In the genomic region with DNA sequence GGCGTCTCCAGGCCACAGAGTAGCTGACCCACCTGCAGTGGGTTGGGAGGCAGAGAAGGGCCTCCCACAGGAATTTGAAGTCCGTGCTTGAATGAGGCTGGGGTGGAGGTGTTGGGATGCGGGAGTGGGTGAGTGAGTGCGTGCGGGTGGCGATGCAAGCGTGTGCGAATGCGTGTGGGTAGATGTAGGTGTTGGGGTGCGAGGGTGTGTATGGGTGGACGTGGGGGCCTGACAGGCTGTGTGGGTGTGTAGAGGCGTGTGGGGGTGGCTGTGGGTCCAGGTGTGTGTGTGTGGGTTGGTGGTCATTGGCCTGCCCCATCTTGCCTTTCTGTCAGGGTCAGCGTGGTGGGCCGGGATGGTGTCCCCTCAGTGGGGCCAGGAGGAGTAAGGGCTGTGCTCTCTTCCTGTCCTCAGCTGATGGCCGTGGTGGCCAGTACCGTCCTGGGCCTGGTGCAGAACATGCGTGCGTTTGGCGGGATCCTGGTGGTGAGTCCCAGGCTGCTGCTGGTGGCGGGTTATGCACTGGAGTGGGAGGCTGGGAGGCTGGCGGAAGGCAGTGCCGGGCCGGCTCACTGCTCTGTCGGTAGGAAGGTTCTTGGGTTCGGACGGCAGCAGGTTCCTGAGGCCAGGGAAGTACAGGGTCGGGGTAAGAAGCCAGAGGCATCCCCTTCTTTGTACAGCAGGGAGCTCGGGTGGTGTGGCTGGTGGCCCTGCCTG, we compare ENCODE assay signal across 26 cellular contexts.
"Had no signal": no experiment of that assay in that cellular context is flagged by ENCODE, and none has a peak within 500 bp of the region (broad histone marks: within the 10 kb centered on the region; RNA-seq: fewer than 3 reads in every experiment).

No MANE protein-coding gene starts in this region.

- H3K4me3 ChIP-seq: dorsolateral prefrontal cortex, esophagus squamous epithelium, gastrocnemius medialis, heart left ventricle, pancreas, psoas muscle, skin epidermis, stomach, transverse colon had no signal

- H3K4me1 Mint-ChIP-seq: activated T-helper 17 cell treated with anti-CD3 and anti-CD28 coated beads, Interleukin-2, amount 50 U/mL, for 72 hours had no signal

- H3K27me3 Mint-ChIP-seq: activated naive CD8-positive, alpha-beta T cell treated with anti-CD3 and anti-CD28 coated beads for 36 hours; activated T-helper 17 cell treated with anti-CD3 and anti-CD28 coated beads, Interleukin-2, amount 50 U/mL, for 72 hours; effector memory CD8-positive, alpha-beta T cell; natural killer cell treated with Interleukin-12 subunit alpha and Interleukin-12 subunit beta and Interleukin-15 and Interleukin-18, amount 100 ng/mL, for 72 hours had no signal

- H3K27me3 ChIP-seq: dorsolateral prefrontal cortex, esophagus squamous epithelium, gastrocnemius medialis, heart left ventricle, pancreas, stomach, transverse colon had no signal

- DNase-seq: activated CD4-positive, alpha-beta T cell treated with anti-CD3 and anti-CD28 coated beads for 4 hours; activated CD4-positive, alpha-beta T cell treated with anti-CD3 and anti-CD28 coated beads, Interleukin-2, amount 50 U/mL, for 48 hours; activated CD4-positive, CD25-positive, alpha-beta regulatory T cell; activated naive CD4-positive, alpha-beta T cell; activated naive CD8-positive, alpha-beta T cell treated with anti-CD3 and anti-CD28 coated beads for 36 hours; central memory CD4-positive, alpha-beta T cell; effector memory CD8-positive, alpha-beta T cell; esophagus squamous epithelium; gastrocnemius medialis; heart left ventricle; islet precursor cell; left cardiac atrium; psoas muscle; stimulated activated CD4-positive, alpha-beta T cell treated with anti-CD3 and anti-CD28 coated beads, Interleukin-1b, Interleukin-23, amount 100 ng/mL, for 48 hours; stomach; T1000; transverse colon had no signal

- FAIRE-seq: astrocyte, colon, pancreas had no signal

- H3K9me3 ChIP-seq: esophagus squamous epithelium, gastrocnemius medialis, heart left ventricle, pancreas, psoas muscle, stomach, transverse colon had no signal

- H3K4me3 Mint-ChIP-seq: activated naive CD8-positive, alpha-beta T cell treated with anti-CD3 and anti-CD28 coated beads for 36 hours; activated T-helper 17 cell treated with anti-CD3 and anti-CD28 coated beads, Interleukin-2, amount 50 U/mL, for 72 hours; effector memory CD8-positive, alpha-beta T cell; natural killer cell treated with Interleukin-12 subunit alpha and Interleukin-12 subunit beta and Interleukin-15 and Interleukin-18, amount 100 ng/mL, for 72 hours; T-helper 1 cell treated with Interleukin-12 subunit alpha and Interleukin-12 subunit beta and Interleukin-4 antibody, amounts not matched to agents 30 μg/mL and 1 μg/mL, for 36 hours had no signal

- H3K36me3 Mint-ChIP-seq: natural killer cell treated with Interleukin-12 subunit alpha and Interleukin-12 subunit beta and Interleukin-15 and Interleukin-18, amount 100 ng/mL, for 72 hours had no signal

- H3K27ac Mint-ChIP-seq: activated naive CD8-positive, alpha-beta T cell treated with anti-CD3 and anti-CD28 coated beads for 36 hours; activated T-helper 17 cell treated with anti-CD3 and anti-CD28 coated beads, Interleukin-2, amount 50 U/mL, for 72 hours; natural killer cell treated with Interleukin-12 subunit alpha and Interleukin-12 subunit beta and Interleukin-15 and Interleukin-18, amount 100 ng/mL, for 72 hours; T-helper 1 cell treated with Interleukin-12 subunit alpha and Interleukin-12 subunit beta and Interleukin-4 antibody, amounts not matched to agents 30 μg/mL and 1 μg/mL, for 36 hours had no signal

- H3K9me3 Mint-ChIP-seq: activated naive CD8-positive, alpha-beta T cell treated with anti-CD3 and anti-CD28 coated beads for 36 hours; activated T-helper 17 cell treated with anti-CD3 and anti-CD28 coated beads, Interleukin-2, amount 50 U/mL, for 72 hours; effector memory CD8-positive, alpha-beta T cell; natural killer cell treated with Interleukin-12 subunit alpha and Interleukin-12 subunit beta and Interleukin-15 and Interleukin-18, amount 100 ng/mL, for 72 hours; T-helper 1 cell treated with Interleukin-12 subunit alpha and Interleukin-12 subunit beta and Interleukin-4 antibody, amounts not matched to agents 30 μg/mL and 1 μg/mL, for 36 hours had no signal

- ATAC-seq: activated T-helper 17 cell treated with anti-CD3 and anti-CD28 coated beads, Interleukin-2, amount 50 U/mL, for 72 hours; effector memory CD8-positive, alpha-beta T cell; gastrocnemius medialis; heart left ventricle; left cardiac atrium; natural killer cell treated with Interleukin-12 subunit alpha and Interleukin-12 subunit beta and Interleukin-15 and Interleukin-18, amount 100 ng/mL, for 72 hours; pancreas; psoas muscle; right cardiac atrium had no signal

- H3K4me1 ChIP-seq: gastrocnemius medialis, psoas muscle had no signal

- H3K27ac ChIP-seq: esophagus squamous epithelium, gastrocnemius medialis, pancreas, psoas muscle, skin epidermis had no signal
